In the genomic region with DNA sequence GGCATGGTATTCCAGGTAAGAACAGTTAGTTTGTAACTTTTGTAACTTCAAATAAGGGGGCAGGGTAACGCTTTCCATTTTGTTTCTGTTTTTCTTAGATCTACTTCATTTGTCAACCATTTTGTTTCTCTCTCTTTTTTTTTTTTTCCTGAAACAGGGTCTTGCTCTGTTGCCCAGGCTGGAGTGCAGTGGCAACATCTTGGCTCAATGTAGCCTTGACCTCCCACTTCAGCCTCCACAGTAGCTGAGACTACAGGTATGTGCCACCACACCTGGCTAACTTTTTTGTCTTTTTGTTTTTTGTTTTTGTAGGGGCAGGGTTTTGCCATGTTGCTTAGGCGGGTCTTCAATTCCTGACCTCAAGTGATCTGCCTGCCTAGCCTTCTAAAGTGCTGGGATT, we compare ENCODE assay signal across 8 cellular contexts.
"Had no signal": no experiment of that assay in that cellular context is flagged by ENCODE, and none has a peak within 500 bp of the region (broad histone marks: within the 10 kb centered on the region; RNA-seq: fewer than 3 reads in every experiment).

No MANE protein-coding gene starts in this region.

- FAIRE-seq: G401.6, GM12878, GM12891, GM12892, GM18507, GM19239 had no signal

- H3K4me3 ChIP-seq: GM12878 had no signal

- DNase-seq: GDM1, GF-D8 had no signal

- ATAC-seq: GM12878 had no signal
